14 cellular contexts compared by ENCODE assay signal in genomic region chr6:43695078-43695966, GRCh38. TPM values are rescaled to one million over a fixed set of nuclear protein-coding genes. Genes with fewer than 3 reads are reported as not detected.
DNase-seq lines count a peak whose midpoint lies in the region; ATAC-seq, FAIRE-seq and TF ChIP-seq lines count a peak whose summit lies in the region.
"Had no signal": no experiment of that assay in that cellular context is flagged by ENCODE, and none has a peak within 500 bp of the region (broad histone marks: within the 10 kb centered on the region; RNA-seq: fewer than 3 reads in every experiment).

No MANE protein-coding gene starts in this region.

- H3K27ac Mint-ChIP-seq in activated CD8-positive, alpha-beta T cell treated with anti-CD3 and anti-CD28 coated beads, Interleukin-2, amount 10 ng/mL, durations not matched to agents 7 days and 5 days = no peak overlapping the region
- H3K27ac Mint-ChIP-seq: activated T-helper 1 cell treated with anti-CD3 and anti-CD28 coated beads, Interleukin-12 subunit alpha, Interleukin-12 subunit beta, Interleukin-2, Interleukin-4 antibody, amounts not matched to agents 30 ng/mL and 10 ng/mL and 1 ng/mL, durations not matched to agents 14 hours and 24 hours and 36 hours; naive thymus-derived CD4-positive, alpha-beta T cell had no signal

- no peak for TF ChIP-seq POLR2A in HCT116 (IDR thresholded peaks at IDR 0.05; ENCODE audit: borderline replicate concordance, extremely low read depth, insufficient read depth, insufficient read length)
- TF ChIP-seq POLR2A in heart left ventricle (IDR thresholded peaks at IDR 0.05) = no peak

- no peaks in the 10 kb centered on the region for H3K36me3 Mint-ChIP-seq in activated CD8-positive, alpha-beta T cell treated with anti-CD3 and anti-CD28 coated beads, Interleukin-2, amount 10 ng/mL, durations not matched to agents 7 days and 5 days (ENCODE audit: low read depth)
- H3K36me3 Mint-ChIP-seq: naive thymus-derived CD4-positive, alpha-beta T cell had no signal

- H3K27me3 ChIP-seq in HCT116 (ENCODE audit: insufficient read depth, low read length) (no peaks in the 10 kb centered on the region), heart left ventricle (no peaks in the 10 kb centered on the region), pancreas (no peaks in the 10 kb centered on the region)

- H3K9me3 Mint-ChIP-seq in activated CD8-positive, alpha-beta T cell treated with anti-CD3 and anti-CD28 coated beads, Interleukin-2, amount 10 ng/mL, durations not matched to agents 7 days and 5 days (ENCODE audit: insufficient read depth) = no peaks in the 10 kb centered on the region
- H3K9me3 Mint-ChIP-seq: activated T-helper 1 cell treated with anti-CD3 and anti-CD28 coated beads, Interleukin-12 subunit alpha, Interleukin-12 subunit beta, Interleukin-2, Interleukin-4 antibody, amounts not matched to agents 30 ng/mL and 10 ng/mL and 1 ng/mL, durations not matched to agents 14 hours and 24 hours and 36 hours; CD8-positive, alpha-beta memory T cell; central memory CD8-positive, alpha-beta T cell had no signal

- H3K27me3 Mint-ChIP-seq in activated CD8-positive, alpha-beta T cell treated with anti-CD3 and anti-CD28 coated beads, Interleukin-2, amount 10 ng/mL, durations not matched to agents 7 days and 5 days (ENCODE audit: low read depth) = peaks cover 15% of the 10 kb centered on the region

- no peak; the same call in 1 of the 2 replicates for ATAC-seq in HCT116
- peak; percentile 48 to 77 (median 67) for ATAC-seq in heart left ventricle
- peak in 3 of 4 donors; percentile 48 to 71 (median 61) for ATAC-seq in pancreas
- ATAC-seq in activated CD8-positive, alpha-beta T cell treated with anti-CD3 and anti-CD28 coated beads, Interleukin-2, amount 10 ng/mL, durations not matched to agents 7 days and 5 days = no peak
- no peak for ATAC-seq in HG03045 (IDR thresholded peaks at IDR 0.05; ENCODE audit: unreplicated experiment)
- ATAC-seq: naive thymus-derived CD4-positive, alpha-beta T cell had no signal

- no peak overlapping the region for H3K4me2 ChIP-seq in HCT116 (ENCODE audit: low read length)

- CTCF ChIA-PET in HCT116 (lab: Charles Lee) = no interaction called here
- CTCF ChIA-PET in activated CD8-positive, alpha-beta T cell treated with anti-CD3 and anti-CD28 coated beads, Interleukin-2, amount 10 ng/mL, durations not matched to agents 7 days and 5 days (lab: Charles Lee) = interaction anchor here (0.7 kb wide), 1 partner anchor 29 kb away, joined by 3 read pairs; no protein-coding TSS in a partner anchor

- FAIRE-seq in pancreas (lab: Jason Lieb, UNC) = no peak

- H3K9ac ChIP-seq in HCT116 (ENCODE audit: low read length) = no peak overlapping the region

- no peaks in the 10 kb centered on the region for H3K79me2 ChIP-seq in HCT116 (ENCODE audit: insufficient read depth, low read length)

- no peak overlapping the region for H3K4me3 ChIP-seq in HCT116 (replicated peaks in 1 of 2; ENCODE audit: low read depth in 1 of 2, low read length in 2 of 2)
- no peak overlapping the region for H3K4me3 ChIP-seq in heart left ventricle
- H3K4me3 ChIP-seq in pancreas = no peak overlapping the region
- H3K4me3 ChIP-seq in coronary artery = no peak overlapping the region

- DNase-seq in HCT116 (ENCODE audit: low read depth, low spot score) = no peak
- peak; percentile 37 for DNase-seq in NCI-H345 treated with DMSO at 0.1 percent for 48 hours (lab: John Stamatoyannopoulos, UW; ENCODE audit: unreplicated experiment)
- peak in 3 of 5 donors; percentile 43 to 74 (median 47) for DNase-seq in heart left ventricle
- DNase-seq in pancreas = no peak
- DNase-seq in coronary artery (ENCODE audit: low spot score) = no peak
- DNase-seq in activated CD8-positive, alpha-beta T cell treated with anti-CD3 and anti-CD28 coated beads, Interleukin-2, amount 10 ng/mL, durations not matched to agents 7 days and 5 days = no peak
- DNase-seq in activated gamma-delta T cell treated with Interleukin-2 at 50 U/mL for 16 hours = no peak
- DNase-seq: CD8-positive, alpha-beta memory T cell; Karpas-422; naive thymus-derived CD4-positive, alpha-beta T cell; OCI-M1 had no signal

- H3K9me3 ChIP-seq in HCT116 (ENCODE audit: control insufficient read depth in 1 of 2, insufficient read depth in 1 of 2, low read depth in 1 of 2, low read length in 2 of 2) (no peaks in the 10 kb centered on the region), heart left ventricle (no peaks in the 10 kb centered on the region), pancreas (no peaks in the 10 kb centered on the region)

- RAD21 ChIA-PET in HCT116 (lab: Charles Lee; ENCODE audit: low non-redundant PET in 1 of 2, low total read pairs in 2 of 2, uncharacterized antibody in 2 of 2, unreplicated experiment in 2 of 2) = no interaction called here

- WGBS in heart left ventricle, 4 donors = 65 to 76% (median 70%) methylated on average over 9 to 12 of the region's 12 CpGs
- WGBS in pancreas, 2 donors = 64 to 71% methylated on average over 12 of the region's 12 CpGs

- BruUV-seq in HCT116 (replicated peaks; lab: Mats Ljungman, UMichigan) = no TSS peak

- intact Hi-C loops in HCT116 (cut with micrococcal nuclease) = no loop called here
- intact Hi-C loops in heart left ventricle (cut with DNase I) = no loop called here
- intact Hi-C loops in pancreas (cut with DNase I) = no loop called here

- TF ChIP-seq RAD21 in HCT116 (IDR thresholded peaks at IDR 0.05; ENCODE audit: low read depth) = no peak

- POLR2A ChIA-PET in HCT116 (lab: Charles Lee) = no interaction called here
- POLR2A ChIA-PET in activated CD8-positive, alpha-beta T cell treated with anti-CD3 and anti-CD28 coated beads, Interleukin-2, amount 10 ng/mL, durations not matched to agents 7 days and 5 days (lab: Charles Lee) = no interaction called here

- H3K4me1 ChIP-seq in HCT116 (ENCODE audit: control insufficient read depth in 1 of 2, insufficient read depth in 2 of 2, low read length in 2 of 2) = peaks cover 15 to 23% of the 10 kb centered on the region in 2 experiments
- H3K4me1 ChIP-seq in heart left ventricle = peaks cover 6 to 32% (median 19%) of the 10 kb centered on the region in 12 donors
- H3K4me1 ChIP-seq in pancreas = peaks cover 0 to 16% (median 12%) of the 10 kb centered on the region in 3 donors

- no peaks in the 10 kb centered on the region for H3K9me2 ChIP-seq in HCT116 (ENCODE audit: insufficient read depth)

- H3K36me3 ChIP-seq in HCT116 (ENCODE audit: control insufficient read depth in 1 of 2, insufficient read depth in 2 of 2, low read length in 2 of 2) (no peaks in the 10 kb centered on the region), heart left ventricle (no peaks in the 10 kb centered on the region), pancreas (no peaks in the 10 kb centered on the region)

- no peak overlapping the region for H3K4me3 Mint-ChIP-seq in activated CD8-positive, alpha-beta T cell treated with anti-CD3 and anti-CD28 coated beads, Interleukin-2, amount 10 ng/mL, durations not matched to agents 7 days and 5 days
- H3K4me3 Mint-ChIP-seq: activated T-helper 1 cell treated with anti-CD3 and anti-CD28 coated beads, Interleukin-12 subunit alpha, Interleukin-12 subunit beta, Interleukin-2, Interleukin-4 antibody, amounts not matched to agents 30 ng/mL and 10 ng/mL and 1 ng/mL, durations not matched to agents 14 hours and 24 hours and 36 hours; CD8-positive, alpha-beta memory T cell; central memory CD8-positive, alpha-beta T cell; naive thymus-derived CD4-positive, alpha-beta T cell had no signal

- TF ChIP-seq CTCF in HCT116 (IDR thresholded peaks at IDR 0.05 in 2 of 3, conservative IDR thresholded peaks at IDR 0.05 in 1 of 3; ENCODE audit: borderline replicate concordance in 1 of 3, insufficient read depth in 1 of 3, low read depth in 2 of 3, low read length in 2 of 3) = no peak
- no peak for TF ChIP-seq CTCF in heart left ventricle (IDR thresholded peaks at IDR 0.05)
- TF ChIP-seq CTCF in pancreas (IDR thresholded peaks at IDR 0.05) = no peak
- no peak for TF ChIP-seq CTCF in coronary artery (IDR thresholded peaks at IDR 0.05)

- no peaks in the 10 kb centered on the region for H4K20me1 ChIP-seq in HCT116 (ENCODE audit: insufficient read depth)

- H2AFZ ChIP-seq in HCT116 (ENCODE audit: low read depth, low read length, poor library complexity, severe bottlenecking) = no peak overlapping the region

- no peaks in the 10 kb centered on the region for H3K4me1 Mint-ChIP-seq in activated CD8-positive, alpha-beta T cell treated with anti-CD3 and anti-CD28 coated beads, Interleukin-2, amount 10 ng/mL, durations not matched to agents 7 days and 5 days (ENCODE audit: low read depth)
- H3K4me1 Mint-ChIP-seq: CD8-positive, alpha-beta memory T cell; central memory CD8-positive, alpha-beta T cell; naive thymus-derived CD4-positive, alpha-beta T cell had no signal

- H3K27ac ChIP-seq in HCT116 (ENCODE audit: low read depth, low read length) (no peak overlapping the region), heart left ventricle (peak overlapping the region in 9 of 12 donors; percentile 1 to 66 (median 42)), pancreas (peak overlapping the region in 2 of 4 donors; percentile 22 to 56), coronary artery (no peak overlapping the region)

TF ChIP-seq in HCT116, 20 proteins besides CTCF, POLR2A, EP300 and RAD21 (continues in another document):
- TF ChIP-seq EZH2phosphoT487 (IDR thresholded peaks at IDR 0.05; ENCODE audit: borderline replicate concordance) (no peak), SIN3A (IDR thresholded peaks at IDR 0.05; ENCODE audit: low read depth) (no peak)

RNA-seq across cellular contexts. Expression of gene MRPS18A, which starts 7.7 kb away (rescaled TPM):
- 63.0 TPM for total RNA-seq in HCT116 (2021; ENCODE audit: unreplicated experiment)
- polyA plus RNA-seq in HCT116 (2012) = 84.7 and 96.7 TPM in 2 replicates
- total RNA-seq in heart left ventricle = 10 to 100 TPM; 37.4 to 66.1 (median 39.1) TPM
- 100 to 1,000 TPM in 1 of 2 donors, 10 to 100 TPM in 1; 55.3 to 105 TPM for polyA plus RNA-seq in heart left ventricle
- total RNA-seq in pancreas = 10 to 100 TPM; 10.9 to 18.2 (median 14.3) TPM
- polyA plus RNA-seq in pancreas = 10 to 100 TPM; 19.2 to 24.6 TPM
- total RNA-seq in activated CD8-positive, alpha-beta T cell treated with anti-CD3 and anti-CD28 coated beads, Interleukin-2, amount 10 ng/mL, durations not matched to agents 7 days and 5 days = 10 to 100 TPM; 38.7 to 43.2 TPM

RNA-seq across cellular contexts. Expression of gene RSPH9, which starts 50.5 kb away (rescaled TPM):
- total RNA-seq in HCT116 (2021; ENCODE audit: unreplicated experiment) (not detected), heart left ventricle (under 1 TPM in 6 of 9 donors, not detected in 3; 0.09 to 0.18 (median 0.14) TPM), pancreas (under 1 TPM in 3 of 6 donors, not detected in 3; 0.06 to 0.16 (median 0.12) TPM)
- polyA plus RNA-seq in HCT116 (2012) = 0.14 and 0.20 TPM in 2 replicates
- polyA plus RNA-seq in heart left ventricle (under 1 TPM; 0.29 to 0.50 TPM), pancreas (1 to 10 TPM in 1 of 2 donors, under 1 TPM in 1; 0.08 to 1.1 TPM)
- not detected for total RNA-seq in activated CD8-positive, alpha-beta T cell treated with anti-CD3 and anti-CD28 coated beads, Interleukin-2, amount 10 ng/mL, durations not matched to agents 7 days and 5 days
- total RNA-seq: activated T-helper 1 cell treated with anti-CD3 and anti-CD28 coated beads, Interleukin-12 subunit alpha, Interleukin-12 subunit beta, Interleukin-2, Interleukin-4 antibody, amounts not matched to agents 30 ng/mL and 10 ng/mL and 1 ng/mL, durations not matched to agents 14 hours and 24 hours and 36 hours; CD8-positive, alpha-beta memory T cell; naive thymus-derived CD4-positive, alpha-beta T cell had no signal

RNA-seq across cellular contexts. Expression of gene MAD2L1BP, which starts 59.7 kb away (rescaled TPM):
- total RNA-seq in HCT116 (2021; ENCODE audit: unreplicated experiment) (36.6 TPM), heart left ventricle (10 to 100 TPM; 24.5 to 33.7 (median 26.6) TPM), pancreas (10 to 100 TPM in 4 of 6 donors, 1 to 10 TPM in 2; 6.5 to 11.8 (median 10.1) TPM)
- polyA plus RNA-seq in HCT116 (2012) = 29.2 and 35.3 TPM in 2 replicates
- polyA plus RNA-seq in heart left ventricle (10 to 100 TPM; 19.8 to 38.6 TPM), pancreas (10 to 100 TPM in 1 of 2 donors, 1 to 10 TPM in 1; 9.1 to 18.6 TPM)
- total RNA-seq in activated CD8-positive, alpha-beta T cell treated with anti-CD3 and anti-CD28 coated beads, Interleukin-2, amount 10 ng/mL, durations not matched to agents 7 days and 5 days = 10 to 100 TPM; 44.2 to 44.6 TPM

Comparison
In these comparisons a context has a peak if more than half of its experiments do, and no peak if none do; other contexts are left out.
1. ATAC-seq: peak in heart left ventricle (4 of 4) and pancreas (3 of 4); none in HCT116 (single experiment), activated CD8-positive, alpha-beta T cell treated with anti-CD3 and anti-CD28 coated beads, Interleukin-2, amount 10 ng/mL, durations not matched to agents 7 days and 5 days (single experiment) and HG03045 (single experiment).
2. DNase-seq: peak in NCI-H345 treated with DMSO at 0.1 percent for 48 hours (single experiment) and heart left ventricle (3 of 5); none in HCT116 (single experiment), pancreas (0 of 6), coronary artery (single experiment), activated CD8-positive, alpha-beta T cell treated with anti-CD3 and anti-CD28 coated beads, Interleukin-2, amount 10 ng/mL, durations not matched to agents 7 days and 5 days (single experiment) and activated gamma-delta T cell treated with Interleukin-2 at 50 U/mL for 16 hours (single experiment).
3. H3K27ac ChIP-seq: peak in heart left ventricle (9 of 12); none in HCT116 (single experiment) and coronary artery (0 of 2).